ENCODE assay signal across 7 cellular contexts in genomic region chr17:47830991-47831933, GRCh38.
DNase-seq lines count a peak whose midpoint lies in the region; ATAC-seq and TF ChIP-seq lines count a peak whose summit lies in the region.

LRRC46 (plus strand) TSS chr17:47831670; CDS start chr17:47831990, 320 bp downstream.
MRPL10 (minus strand) TSS chr17:47831541; CDS start chr17:47831511, 30 bp downstream.

- peak; percentile 87 to 94 for DNase-seq in NCI-H1930 (lab: John Stamatoyannopoulos, UW)
- peak; percentile 81 for DNase-seq in T-helper 22 cell (ENCODE audit: low read depth)
- peak; percentile 81 for DNase-seq in astrocyte of the cerebellum (ENCODE audit: low read depth)
- DNase-seq in hippocampal formation (lab: John Stamatoyannopoulos, UW): peak; percentile 82 to 87
- peak; percentile 97 for DNase-seq in retina

- peak; percentile 99 for TF ChIP-seq POLR2A in GM18505 (IDR thresholded peaks at IDR 0.05; ENCODE audit: borderline replicate concordance, extremely low read depth, insufficient read depth, insufficient read length)

- in situ Hi-C loops in astrocyte of the cerebellum (cut with HindIII; ENCODE audit: low sequenced_read_pairs): no loop called here

- ATAC-seq in GM18505 (IDR thresholded peaks at IDR 0.05; ENCODE audit: unreplicated experiment) (peak; percentile 91), HG02970 (IDR thresholded peaks at IDR 0.05; ENCODE audit: low FRiP score, unreplicated experiment) (peak; percentile 90)

- peak within 1 kb of the TSS; percentile 81 for H3K4me3 ChIP-seq in astrocyte of the cerebellum (ENCODE audit: low read depth, low read length)

- peak; percentile 56 for TF ChIP-seq CTCF in astrocyte of the cerebellum (IDR thresholded peaks at IDR 0.05; ENCODE audit: low read depth, low read length, missing control alignments)

Comparison
In these comparisons a context has a peak if more than half of its experiments do, and no peak if none do; other contexts are left out.
1. Peak in every context shown above with its lines: DNase-seq, ATAC-seq and H3K4me3 ChIP-seq.